20 cellular contexts compared by ENCODE assay signal in the genomic region with DNA sequence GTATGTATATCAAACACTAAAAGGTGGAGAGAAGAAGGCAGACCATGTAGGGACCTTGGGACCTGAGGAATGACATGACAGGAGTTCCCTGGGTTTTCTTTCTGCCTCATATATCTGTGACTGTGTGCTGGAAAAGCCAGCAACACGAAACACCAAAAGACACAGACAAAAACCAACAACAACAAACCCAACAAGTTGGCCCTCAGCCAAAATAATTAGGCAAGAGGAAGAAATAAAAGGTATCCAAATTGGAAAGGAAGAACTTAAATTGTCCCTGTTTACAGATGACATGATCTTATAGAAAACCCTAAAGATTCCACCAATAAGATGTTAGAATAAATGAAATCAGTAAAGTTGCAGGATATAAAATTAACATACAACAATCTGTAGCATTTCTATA. TPM values are rescaled to one million over a fixed set of nuclear protein-coding genes. Genes with fewer than 3 reads are reported as not detected.
DNase-seq lines count a peak whose midpoint lies in the region; ATAC-seq and TF ChIP-seq lines count a peak whose summit lies in the region.
"Had no signal": no experiment of that assay in that cellular context is flagged by ENCODE, and none has a peak within 500 bp of the region (broad histone marks: within the 10 kb centered on the region; RNA-seq: fewer than 3 reads in every experiment).

No MANE protein-coding gene starts in this region.

- peak overlapping the region; percentile 51 for H3K9ac ChIP-seq in mucosa of stomach (ENCODE audit: low read length)

- H3K27ac ChIP-seq in esophagus (ENCODE audit: low read depth in 2 of 2, low read length in 1 of 2), result peak overlapping the region; percentile 95 to 96
- peak overlapping the region; percentile 87 to 92 (median 88) for H3K27ac ChIP-seq in transverse colon

- no peak for TF ChIP-seq CTCF in transverse colon (IDR thresholded peaks at IDR 0.05)

- in situ Hi-C loops in transverse colon (cut with MboI; ENCODE audit: low pct_ligation_motif_present in 1 of 4, low pct_unique_long_range_greater_than_20kb in 1 of 4, low sequenced_read_pairs in 3 of 4), result no loop called here

- WGBS in esophagus, 2 donors, result 35 to 40% methylated on average over 1 of the region's 1 CpG
- 21 to 40% methylated on average over 1 of the region's 1 CpG for WGBS in transverse colon (ENCODE audit: low coverage in 1 of 2), 2 donors

- ATAC-seq in HG03025 (IDR thresholded peaks at IDR 0.05; ENCODE audit: low FRiP score, unreplicated experiment) (no peak), HG02588 (IDR thresholded peaks at IDR 0.05; ENCODE audit: unreplicated experiment) (no peak)
- ATAC-seq: Panc1, Right ventricle myocardium inferior had no signal

- intact Hi-C loops in transverse colon (cut with DNase I; ENCODE audit: low total_unique reads), result no loop called here

- H3K4me1 ChIP-seq in esophagus (ENCODE audit: control insufficient read depth in 2 of 2, insufficient read depth in 2 of 2, low read length in 1 of 2), result peaks cover 8 to 12% of the 10 kb centered on the region in 2 donors
- peaks cover 59% of the 10 kb centered on the region for H3K4me1 ChIP-seq in mucosa of stomach (ENCODE audit: control insufficient read depth, insufficient read depth, low read length)
- H3K4me1 ChIP-seq in transverse colon, result peaks cover 6 to 46% (median 30%) of the 10 kb centered on the region in 4 donors
- H3K4me1 ChIP-seq: BE2C had no signal

- H3K36me3 ChIP-seq in esophagus (ENCODE audit: control insufficient read depth in 2 of 2, insufficient read depth in 2 of 2, low read length in 1 of 2) (peaks cover 0 to 8% of the 10 kb centered on the region in 2 donors), mucosa of stomach (ENCODE audit: control insufficient read depth, insufficient read depth, low read length) (no peaks in the 10 kb centered on the region), transverse colon (no peaks in the 10 kb centered on the region)
- H3K36me3 ChIP-seq: BE2C had no signal

- H3K27me3 ChIP-seq in esophagus (ENCODE audit: control insufficient read depth in 1 of 2, insufficient read depth in 2 of 2, low read length in 2 of 2), result no peaks in the 10 kb centered on the region
- H3K27me3 ChIP-seq in mucosa of stomach (ENCODE audit: control insufficient read depth, insufficient read depth, low read length), result no peaks in the 10 kb centered on the region
- H3K27me3 ChIP-seq in transverse colon, result no peaks in the 10 kb centered on the region

- no peak overlapping the region for H3K4me3 ChIP-seq in esophagus (ENCODE audit: low read depth in 1 of 2, low read length in 2 of 2)
- peak overlapping the region; percentile 31 for H3K4me3 ChIP-seq in mucosa of stomach (ENCODE audit: low read length)
- H3K4me3 ChIP-seq in transverse colon, result no peak overlapping the region

- H3K9me3 ChIP-seq in esophagus (ENCODE audit: control insufficient read depth in 2 of 2, insufficient read depth in 1 of 2, low read depth in 1 of 2, low read length in 1 of 2) (no peaks in the 10 kb centered on the region), mucosa of stomach (ENCODE audit: control insufficient read depth, low read length) (no peaks in the 10 kb centered on the region), transverse colon (no peaks in the 10 kb centered on the region)
- H3K9me3 ChIP-seq: BE2C had no signal

- no peak for TF ChIP-seq EP300 in transverse colon (IDR thresholded peaks at IDR 0.05; ENCODE audit: low read depth)

- DNase-seq in NCI-H748 (lab: John Stamatoyannopoulos, UW; ENCODE audit: unreplicated experiment), result peak; percentile 14
- DNase-seq in NCI-H748 treated with DMSO at 0.1 percent for 48 hours (lab: John Stamatoyannopoulos, UW), result no peak
- no peak for DNase-seq in transverse colon
- no peak for DNase-seq in stimulated activated naive CD4-positive, alpha-beta T cell treated with Interleukin-2 at 50 U/mL for 16 hours (lab: John Stamatoyannopoulos, UW)
- DNase-seq: 8988T; BE2C; Calu3; CD4-positive, alpha-beta T cell; H7; NCI-H1930; NCI-H82 had no signal

- TF ChIP-seq POLR2A in transverse colon (IDR thresholded peaks at IDR 0.05), result no peak

RNA-seq across cellular contexts. Expression of gene ABO, which starts 21.7 kb away (rescaled TPM):
- 10 to 100 TPM in 1 of 2 donors, 1 to 10 TPM in 1; 7.7 to 15.6 TPM for polyA plus RNA-seq in esophagus
- total RNA-seq in transverse colon, result 100 to 1,000 TPM in 3 of 4 donors, 10 to 100 TPM in 1; 77.4 to 199 (median 141) TPM
- total RNA-seq: H7, LHCN-M2, NCI-H460 had no signal
- polyA plus RNA-seq: IgD-negative memory B cell had no signal

RNA-seq across cellular contexts. Expression of gene OBP2B, which starts 44.2 kb away (rescaled TPM):
- not detected for polyA plus RNA-seq in esophagus
- not detected for total RNA-seq in transverse colon
- total RNA-seq: Calu3; CD4-positive, alpha-beta T cell; H7; LHCN-M2; NCI-H460; Right ventricle myocardium inferior had no signal
- polyA plus RNA-seq: IgD-negative memory B cell had no signal
